ENCODE assay signal across 8 cellular contexts in the genomic region with DNA sequence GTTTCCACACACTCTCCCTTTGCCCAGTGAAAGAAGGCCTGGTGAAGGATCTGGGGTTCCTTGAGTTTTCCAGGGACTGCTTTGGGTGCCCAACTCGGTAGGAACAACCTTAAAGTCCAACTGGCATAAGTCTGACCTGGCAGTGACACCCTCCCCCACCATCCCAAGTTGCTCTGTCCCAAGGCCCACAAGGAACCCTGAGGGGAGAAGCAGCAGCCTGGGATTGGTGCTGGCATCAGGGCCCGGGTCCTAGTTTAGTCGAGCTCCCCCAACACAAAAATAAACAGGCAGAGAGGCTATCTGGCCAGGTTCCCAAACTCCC. TPM values are rescaled to one million over a fixed set of nuclear protein-coding genes. Genes with fewer than 3 reads are reported as not detected.
DNase-seq lines count a peak whose midpoint lies in the region; ATAC-seq and TF ChIP-seq lines count a peak whose summit lies in the region.

No MANE protein-coding gene starts in this region.

- peaks cover 45% of the 10 kb centered on the region for H3K4me1 Mint-ChIP-seq in progenitor cell of endocrine pancreas (ENCODE audit: low read depth)

- POLR2A ChIA-PET in Panc1 (lab: Charles Lee), result interaction anchor here (0.6 kb wide), 1 partner anchor 297 kb away, joined by 6 read pairs; no protein-coding TSS in a partner anchor

- no peak for TF ChIP-seq CTCF in Panc1 (IDR thresholded peaks at IDR 0.05)
- TF ChIP-seq CTCF in progenitor cell of endocrine pancreas (IDR thresholded peaks at IDR 0.05; ENCODE audit: unreplicated experiment), result no peak

- peaks cover 6% of the 10 kb centered on the region for H3K36me3 Mint-ChIP-seq in progenitor cell of endocrine pancreas (ENCODE audit: insufficient read depth)

- H3K36me3 ChIP-seq in Panc1 (ENCODE audit: control insufficient read depth, insufficient read depth, low read length) (peaks cover 3% of the 10 kb centered on the region; the same call in 1 of the 2 replicates), esophagus (ENCODE audit: control insufficient read depth in 2 of 2, insufficient read depth in 2 of 2, low read length in 1 of 2) (peaks cover 0 to 6% of the 10 kb centered on the region in 2 donors)

- H3K4me1 ChIP-seq in Panc1 (ENCODE audit: control insufficient read depth, insufficient read depth, low read length), result peaks cover 32% of the 10 kb centered on the region
- H3K4me1 ChIP-seq in esophagus (ENCODE audit: control insufficient read depth in 2 of 2, insufficient read depth in 2 of 2, low read length in 1 of 2), result peaks cover 11 to 17% of the 10 kb centered on the region in 2 donors

- peak overlapping the region; percentile 84 for H3K27ac ChIP-seq in Panc1 (ENCODE audit: low read length)
- H3K27ac ChIP-seq in esophagus (ENCODE audit: low read depth in 2 of 2, low read length in 1 of 2), result peak overlapping the region; percentile 87 to 98

- ATAC-seq in Panc1 (no peak), GM21619 (IDR thresholded peaks at IDR 0.05; ENCODE audit: unreplicated experiment) (no peak)

- intact Hi-C loops in Panc1 (cut with micrococcal nuclease; ENCODE audit: unreplicated experiment), result no loop called here

- peak overlapping the region; percentile 96 for H3K4me3 Mint-ChIP-seq in progenitor cell of endocrine pancreas (ENCODE audit: low read depth)

- peak overlapping the region; percentile 97 for H3K27ac Mint-ChIP-seq in progenitor cell of endocrine pancreas

- no peaks in the 10 kb centered on the region for H3K9me3 ChIP-seq in Panc1 (ENCODE audit: control insufficient read depth, insufficient read depth, low read depth, low read length)
- no peaks in the 10 kb centered on the region for H3K9me3 ChIP-seq in esophagus (ENCODE audit: control insufficient read depth in 2 of 2, insufficient read depth in 1 of 2, low read depth in 1 of 2, low read length in 1 of 2)

- 0% methylated on average over 3 of the region's 3 CpGs for WGBS in esophagus, 2 donors

- in situ Hi-C loops in Panc1 (cut with HindIII; ENCODE audit: low pct_unique_long_range_greater_than_20kb, low sequenced_read_pairs), result no loop called here

- H3K4me3 ChIP-seq in Panc1 (ENCODE audit: low read depth in 2 of 2, low read length in 2 of 2) (peak overlapping the region; percentile 93 to 97), esophagus (ENCODE audit: low read depth in 1 of 2, low read length in 2 of 2) (peak overlapping the region; percentile 93 to 98)

- BruUV-seq in Panc1 (replicated peaks; lab: Mats Ljungman, UMichigan), result no TSS peak

- H3K9me3 Mint-ChIP-seq in progenitor cell of endocrine pancreas (ENCODE audit: low read depth), result no peaks in the 10 kb centered on the region

- CTCF ChIA-PET in Panc1 (lab: Charles Lee), result no interaction called here

- H3K27me3 ChIP-seq in Panc1 (ENCODE audit: control insufficient read depth, insufficient read depth, low read length) (no peaks in the 10 kb centered on the region), esophagus (ENCODE audit: control insufficient read depth in 1 of 2, insufficient read depth in 2 of 2, low read length in 2 of 2) (no peaks in the 10 kb centered on the region)

- no peaks in the 10 kb centered on the region for H3K27me3 Mint-ChIP-seq in progenitor cell of endocrine pancreas

- DNase-seq in EH (ENCODE audit: low read depth) (peak; percentile 14), Panc1 (ENCODE audit: low read depth, low spot score) (no peak), progenitor cell of endocrine pancreas (ENCODE audit: low spot score, unreplicated experiment) (no peak), HuH-7.5 (ENCODE audit: low spot score) (no peak), COLO829 (ENCODE audit: low spot score) (no peak), globus pallidus (ENCODE audit: low spot score) (no peak)

RNA-seq across cellular contexts. Expression of a gene that starts 1.6 kb away (rescaled TPM):
- total RNA-seq in Panc1 (2021; ENCODE audit: unreplicated experiment) (64.7 TPM), progenitor cell of endocrine pancreas (130 and 132 TPM in 2 replicates)
- polyA plus RNA-seq in Panc1 (2012; ENCODE audit: insufficient read length), result 49.9 TPM
- polyA plus RNA-seq in esophagus, result 10 to 100 TPM; 13.2 to 46.6 TPM

RNA-seq across cellular contexts. Expression of a gene that starts 10.8 kb away (rescaled TPM):
- 4.7 TPM for total RNA-seq in Panc1 (2021; ENCODE audit: unreplicated experiment)
- 5.1 TPM for polyA plus RNA-seq in Panc1 (2012; ENCODE audit: insufficient read length)
- under 1 TPM; 0.24 to 0.39 TPM for polyA plus RNA-seq in esophagus
- 0.72 and 0.75 TPM in 2 replicates for total RNA-seq in progenitor cell of endocrine pancreas

RNA-seq across cellular contexts. Expression of a gene that starts 35.6 kb away (rescaled TPM):
- total RNA-seq in Panc1 (2021; ENCODE audit: unreplicated experiment) (1.9 TPM), progenitor cell of endocrine pancreas (0.29 and 0.34 TPM in 2 replicates)
- 2.1 TPM for polyA plus RNA-seq in Panc1 (2012; ENCODE audit: insufficient read length)
- polyA plus RNA-seq in esophagus, result under 1 TPM; 0.06 to 0.21 TPM

RNA-seq across cellular contexts. Expression of a gene that starts 40.4 kb away (rescaled TPM):
- total RNA-seq in Panc1 (2021; ENCODE audit: unreplicated experiment) (57.3 TPM), progenitor cell of endocrine pancreas (52.7 and 59.4 TPM in 2 replicates)
- polyA plus RNA-seq in Panc1 (2012; ENCODE audit: insufficient read length), result 55.5 TPM
- 10 to 100 TPM; 52.5 to 54.7 TPM for polyA plus RNA-seq in esophagus

RNA-seq across cellular contexts. Expression of a gene that starts 51.6 kb away (rescaled TPM):
- total RNA-seq in Panc1 (2021; ENCODE audit: unreplicated experiment) (34.4 TPM), progenitor cell of endocrine pancreas (142 and 143 TPM in 2 replicates)
- polyA plus RNA-seq in Panc1 (2012; ENCODE audit: insufficient read length), result 32.6 TPM
- 10 to 100 TPM; 28.3 to 36.2 TPM for polyA plus RNA-seq in esophagus
